ENCODE assay signal across 10 cellular contexts in genomic region chr18:7953085-7953958, GRCh38.
DNase-seq lines count a peak whose midpoint lies in the region; ATAC-seq and TF ChIP-seq lines count a peak whose summit lies in the region.
"Had no signal": no experiment of that assay in that cellular context is flagged by ENCODE, and none has a peak within 500 bp of the region (broad histone marks: within the 10 kb centered on the region; RNA-seq: fewer than 3 reads in every experiment).

No MANE protein-coding gene starts in this region.

- H3K9me3 Mint-ChIP-seq in activated T-helper 17 cell treated with anti-CD3 and anti-CD28 coated beads, Interleukin-2, amount 50 U/mL, for 72 hours: no peaks in the 10 kb centered on the region
- peaks cover 0 to 1% (median 0%) of the 10 kb centered on the region in 6 donors for H3K9me3 Mint-ChIP-seq in immature natural killer cell
- no peaks in the 10 kb centered on the region; the same call in 2 of the 3 replicates for H3K9me3 Mint-ChIP-seq in GM23338

- peak; percentile 92 for ATAC-seq in GM18505 (IDR thresholded peaks at IDR 0.05; ENCODE audit: unreplicated experiment)
- ATAC-seq in GM19455 (IDR thresholded peaks at IDR 0.05; ENCODE audit: unreplicated experiment): peak; percentile 67
- peak; percentile 69 for ATAC-seq in HG03045 (IDR thresholded peaks at IDR 0.05; ENCODE audit: unreplicated experiment)
- ATAC-seq in activated T-helper 17 cell treated with anti-CD3 and anti-CD28 coated beads, Interleukin-2, amount 50 U/mL, for 72 hours (replicated peaks): peak; percentile 74
- ATAC-seq in GM23338: no peak

- H3K4me3 ChIP-seq in GM23338: no peak overlapping the region

- peaks cover 5% of the 10 kb centered on the region; the same call in 1 of the 2 replicates for H3K4me1 ChIP-seq in GM23338 (ENCODE audit: insufficient read depth)

- H3K4me3 Mint-ChIP-seq in activated T-helper 17 cell treated with anti-CD3 and anti-CD28 coated beads, Interleukin-2, amount 50 U/mL, for 72 hours: peak overlapping the region; percentile 68
- peak overlapping the region in 1 of 5 donors; percentile 79 for H3K4me3 Mint-ChIP-seq in immature natural killer cell
- no peak overlapping the region for H3K4me3 Mint-ChIP-seq in GM23338

- peaks cover 5% of the 10 kb centered on the region for H3K36me3 Mint-ChIP-seq in activated T-helper 17 cell treated with anti-CD3 and anti-CD28 coated beads, Interleukin-2, amount 50 U/mL, for 72 hours (ENCODE audit: low read depth)
- H3K36me3 Mint-ChIP-seq in immature natural killer cell (peaks cover 0 to 4% (median 0%) of the 10 kb centered on the region in 3 donors), GM23338 (ENCODE audit: low read depth) (no peaks in the 10 kb centered on the region)

- H4K20me1 ChIP-seq in GM23338 (replicated peaks; ENCODE audit: insufficient read depth): no peaks in the 10 kb centered on the region

- no peak overlapping the region for H2AFZ ChIP-seq in GM23338

- H3K27me3 Mint-ChIP-seq in activated T-helper 17 cell treated with anti-CD3 and anti-CD28 coated beads, Interleukin-2, amount 50 U/mL, for 72 hours: no peaks in the 10 kb centered on the region
- peaks cover 0 to 2% (median 1%) of the 10 kb centered on the region in 3 donors for H3K27me3 Mint-ChIP-seq in immature natural killer cell (ENCODE audit: low read depth in 3 of 3)
- H3K27me3 Mint-ChIP-seq in GM23338 (ENCODE audit: insufficient read depth, low read depth, poor library complexity): no peaks in the 10 kb centered on the region

- TF ChIP-seq CTCF in GM23338 (conservative IDR thresholded peaks at IDR 0.05; ENCODE audit: low read depth in 2 of 2): no peak

- no peaks in the 10 kb centered on the region for H3K27me3 ChIP-seq in GM23338 (ENCODE audit: insufficient read depth)

- H3F3A ChIP-seq in GM23338 (replicated peaks; ENCODE audit: low read depth): no peaks in the 10 kb centered on the region

- H3K79me2 ChIP-seq in GM23338 (replicated peaks; ENCODE audit: insufficient read depth): no peaks in the 10 kb centered on the region

- no peaks in the 10 kb centered on the region for H3K36me3 ChIP-seq in GM23338 (ENCODE audit: insufficient read depth)

- H3K4me2 ChIP-seq in GM23338: no peak overlapping the region

- TF ChIP-seq POLR2A in GM18505 (IDR thresholded peaks at IDR 0.05; ENCODE audit: borderline replicate concordance, extremely low read depth, insufficient read depth, insufficient read length): no peak

- peaks cover 12% of the 10 kb centered on the region for H3K4me1 Mint-ChIP-seq in activated T-helper 17 cell treated with anti-CD3 and anti-CD28 coated beads, Interleukin-2, amount 50 U/mL, for 72 hours
- peaks cover 0 to 4% of the 10 kb centered on the region in 2 donors for H3K4me1 Mint-ChIP-seq in immature natural killer cell
- H3K4me1 Mint-ChIP-seq in GM23338: peaks cover 13% of the 10 kb centered on the region

- H3K27ac ChIP-seq in GM23338 (ENCODE audit: low read depth): no peak overlapping the region

- DNase-seq in immature natural killer cell: no peak
- DNase-seq in NCI-H146 treated with DMSO at 0.1 percent for 48 hours (lab: John Stamatoyannopoulos, UW; ENCODE audit: unreplicated experiment): no peak
- DNase-seq in NCI-H82 treated with DMSO at 0.1 percent for 48 hours (lab: John Stamatoyannopoulos, UW; ENCODE audit: unreplicated experiment): no peak
- no peak for DNase-seq in GM23338 (ENCODE audit: low spot score)
- DNase-seq: activated CD4-positive, alpha-beta T cell treated with anti-CD3 and anti-CD28 coated beads, Interleukin-2, amount 50 U/mL, for 4 hours; DMS53 had no signal

- no peaks in the 10 kb centered on the region for H3K9me2 ChIP-seq in GM23338 (ENCODE audit: insufficient read depth)

- H3K27ac Mint-ChIP-seq in activated T-helper 17 cell treated with anti-CD3 and anti-CD28 coated beads, Interleukin-2, amount 50 U/mL, for 72 hours: peak overlapping the region; percentile 81
- H3K27ac Mint-ChIP-seq in immature natural killer cell: peak overlapping the region in 2 of 6 donors; percentile 78 to 87
- H3K27ac Mint-ChIP-seq in GM23338: no peak overlapping the region

TF ChIP-seq in GM23338, 12 proteins besides CTCF, POLR2A, EP300 and RAD21 (continues in another document):
- TF ChIP-seq STAT1 (IDR thresholded peaks at IDR 0.05; ENCODE audit: unreplicated experiment): no peak
- TF ChIP-seq, protein P1, sequence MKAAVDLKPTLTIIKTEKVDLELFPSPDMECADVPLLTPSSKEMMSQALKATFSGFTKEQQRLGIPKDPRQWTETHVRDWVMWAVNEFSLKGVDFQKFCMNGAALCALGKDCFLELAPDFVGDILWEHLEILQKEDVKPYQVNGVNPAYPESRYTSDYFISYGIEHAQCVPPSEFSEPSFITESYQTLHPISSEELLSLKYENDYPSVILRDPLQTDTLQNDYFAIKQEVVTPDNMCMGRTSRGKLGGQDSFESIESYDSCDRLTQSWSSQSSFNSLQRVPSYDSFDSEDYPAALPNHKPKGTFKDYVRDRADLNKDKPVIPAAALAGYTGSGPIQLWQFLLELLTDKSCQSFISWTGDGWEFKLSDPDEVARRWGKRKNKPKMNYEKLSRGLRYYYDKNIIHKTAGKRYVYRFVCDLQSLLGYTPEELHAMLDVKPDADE (IDR thresholded peaks at IDR 0.05): no peak
- TF ChIP-seq REST (IDR thresholded peaks at IDR 0.05; ENCODE audit: unreplicated experiment): no peak
- no peak for TF ChIP-seq NANOG (IDR thresholded peaks at IDR 0.05; ENCODE audit: borderline replicate concordance)
